In the genomic region with DNA sequence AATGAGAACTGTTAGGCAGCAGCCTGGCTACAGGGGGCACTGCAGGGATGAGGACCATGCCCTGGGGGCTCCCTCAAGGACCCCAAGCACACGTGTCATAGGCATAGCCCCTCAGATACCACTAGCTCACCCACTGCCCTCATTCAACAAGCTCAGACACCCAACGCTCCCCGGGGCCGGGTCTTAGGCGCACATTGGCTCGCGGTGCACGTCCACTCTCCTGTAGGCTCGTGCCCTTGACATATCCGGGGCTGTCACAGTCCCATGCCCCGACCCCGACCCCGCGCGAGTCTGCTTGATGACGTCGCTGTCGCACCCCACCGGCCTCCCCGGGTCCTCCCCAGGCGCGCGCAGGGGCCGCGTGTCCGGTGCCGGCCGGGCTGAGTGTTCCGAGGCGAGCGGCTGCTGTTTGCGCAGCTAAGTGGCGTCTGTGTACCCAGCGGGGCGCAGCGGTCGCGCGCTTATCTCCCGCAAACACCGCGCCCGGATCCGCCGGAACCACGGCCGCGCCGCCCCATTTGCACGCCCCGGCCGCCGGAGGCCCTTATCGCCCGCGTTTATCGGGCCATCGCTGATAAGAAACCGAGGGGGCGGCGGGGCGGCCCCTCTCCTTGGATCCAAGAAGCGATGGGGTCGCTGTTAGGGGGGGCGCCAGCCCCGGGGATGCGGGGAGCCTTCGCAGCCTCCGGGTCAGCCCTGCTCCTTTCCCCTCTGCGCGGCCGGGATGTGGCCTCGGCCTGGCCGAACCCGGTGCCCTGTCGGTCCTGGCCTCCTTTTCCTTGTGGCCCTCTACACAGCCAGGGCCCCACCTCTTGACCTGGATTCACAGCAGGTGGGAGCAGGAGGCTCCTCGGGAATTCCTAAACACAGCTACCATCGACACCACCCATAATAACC, we compare ENCODE assay signal across 8 cellular contexts.
DNase-seq lines count a peak whose midpoint lies in the region; ATAC-seq and TF ChIP-seq lines count a peak whose summit lies in the region.

No MANE protein-coding gene starts in this region.

- H3K27ac ChIP-seq in SK-N-MC: no peak overlapping the region

- no peaks in the 10 kb centered on the region for H3K9me3 ChIP-seq in SK-N-MC (ENCODE audit: low read depth, low read length)

- TF ChIP-seq CTCF in GM12864 (IDR thresholded peaks at IDR 0.05; ENCODE audit: low read depth, low read length, missing control alignments): peak; percentile 26

- H3K36me3 ChIP-seq in SK-N-MC (ENCODE audit: insufficient read depth, low read length): no peaks in the 10 kb centered on the region

- DNase-seq in GM12864 (ENCODE audit: low read depth): no peak
- DNase-seq in SK-N-MC (ENCODE audit: low read depth, low spot score): no peak
- DNase-seq in head of caudate nucleus: peak in 22 of 42 donors; percentile 6 to 64 (median 34)
- peak; percentile 86 for DNase-seq in retina
- DNase-seq in hippocampal formation (lab: John Stamatoyannopoulos, UW): no peak

- intact Hi-C loops in head of caudate nucleus (cut with DNase I): no loop called here

- ATAC-seq in GM19455 (IDR thresholded peaks at IDR 0.05; ENCODE audit: unreplicated experiment): no peak
- no peak for ATAC-seq in GM21515 (IDR thresholded peaks at IDR 0.05; ENCODE audit: unreplicated experiment)
- ATAC-seq in HG02642 (IDR thresholded peaks at IDR 0.05; ENCODE audit: poor library complexity, unreplicated experiment): no peak

- H3K9ac ChIP-seq in SK-N-MC (ENCODE audit: insufficient read length): no peak overlapping the region

- H3K4me3 ChIP-seq in GM12864 (ENCODE audit: low read depth, low read length): no peak overlapping the region
- peak overlapping the region; percentile 33; the same call in 1 of the 2 replicates for H3K4me3 ChIP-seq in SK-N-MC

Comparison
In these comparisons a context has a peak if more than half of its experiments do, and no peak if none do; other contexts are left out.
1. DNase-seq: peak in head of caudate nucleus (22 of 42) and retina (single experiment); none in GM12864 (single experiment), SK-N-MC (single experiment) and hippocampal formation (0 of 2).